ENCODE assay signal across 8 cellular contexts in the genomic region with DNA sequence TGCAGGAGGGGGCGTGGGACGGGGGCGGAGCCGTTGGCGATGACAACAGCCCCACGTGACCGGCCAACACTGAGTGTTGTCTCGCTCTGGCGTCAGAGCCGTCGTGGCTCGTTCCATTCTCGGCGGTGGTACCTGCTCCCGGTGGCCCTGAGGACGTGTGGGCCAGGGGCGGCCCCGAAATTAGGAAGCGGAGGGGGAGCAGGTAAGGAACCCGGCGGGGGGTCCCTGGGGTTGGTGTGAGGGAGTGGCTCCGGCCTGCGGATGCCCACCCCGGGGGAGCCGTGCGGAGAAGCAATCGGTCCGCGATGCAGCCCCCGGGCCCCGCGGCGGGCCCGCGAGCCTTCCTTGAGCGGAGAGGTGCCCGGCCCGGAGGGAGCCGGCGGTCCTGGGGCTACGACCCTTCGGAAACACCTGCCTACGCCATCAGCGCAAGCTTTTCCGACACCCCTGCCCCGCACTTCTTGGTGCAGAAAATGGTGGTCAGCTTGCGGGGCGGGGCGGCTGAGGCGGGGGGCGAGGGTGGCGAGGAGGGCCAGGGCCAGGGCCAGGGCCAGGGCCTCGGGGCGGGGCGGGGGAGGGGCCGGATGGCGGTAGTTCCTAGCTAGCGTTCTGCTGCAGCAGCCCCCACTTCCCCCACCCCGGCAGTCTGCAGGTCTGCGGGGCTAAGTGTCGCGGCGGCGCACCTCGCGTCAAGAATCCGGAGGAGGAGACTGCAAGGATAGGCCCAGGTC. TPM values are rescaled to one million over a fixed set of nuclear protein-coding genes. Genes with fewer than 3 reads are reported as not detected.
A peak's percentile ranks its signal among the peaks of the same experiment; 100 is the strongest.
DNase-seq lines count a peak whose midpoint lies in the region; ATAC-seq lines count a peak whose summit lies in the region.

A gene with protein sequence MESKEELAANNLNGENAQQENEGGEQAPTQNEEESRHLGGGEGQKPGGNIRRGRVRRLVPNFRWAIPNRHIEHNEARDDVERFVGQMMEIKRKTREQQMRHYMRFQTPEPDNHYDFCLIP (plus strand): TSS at position 72 of the 731 bp plus-strand sequence. CDS start 1,046 bp downstream, outside the sequence.

- POLR2A ChIA-PET in activated CD4-positive, alpha-beta T cell treated with anti-CD3 and anti-CD28 coated beads, Interleukin-2, amount 10 ng/mL, durations not matched to agents 7 days and 5 days (lab: Charles Lee), result no interaction called here

- intact Hi-C loops in left colon (cut with DNase I, micrococcal nuclease), result loop anchor here in 1 of 2 donors (10.0 kb wide), 1 partner anchor 250 kb away; no protein-coding TSS in a partner anchor

- H3K27ac Mint-ChIP-seq in activated CD4-positive, alpha-beta T cell treated with anti-CD3 and anti-CD28 coated beads, Interleukin-2, amount 10 ng/mL, durations not matched to agents 7 days and 5 days, result peak within 1 kb of the TSS; percentile 91

- H3K27me3 Mint-ChIP-seq in activated CD4-positive, alpha-beta T cell treated with anti-CD3 and anti-CD28 coated beads, Interleukin-2, amount 10 ng/mL, durations not matched to agents 7 days and 5 days, result peaks cover 5% of the 10 kb centered on the region

- H3K4me1 Mint-ChIP-seq in activated CD4-positive, alpha-beta T cell treated with anti-CD3 and anti-CD28 coated beads, Interleukin-2, amount 10 ng/mL, durations not matched to agents 7 days and 5 days, result peaks cover 10% of the 10 kb centered on the region

- H3K36me3 Mint-ChIP-seq in activated CD4-positive, alpha-beta T cell treated with anti-CD3 and anti-CD28 coated beads, Interleukin-2, amount 10 ng/mL, durations not matched to agents 7 days and 5 days (ENCODE audit: low read depth), result peaks cover 9% of the 10 kb centered on the region

- CTCF ChIA-PET in activated CD4-positive, alpha-beta T cell treated with anti-CD3 and anti-CD28 coated beads, Interleukin-2, amount 10 ng/mL, durations not matched to agents 7 days and 5 days (lab: Charles Lee), result no interaction called here

- peak within 1 kb of the TSS; percentile 77 for H3K4me3 Mint-ChIP-seq in activated CD4-positive, alpha-beta T cell treated with anti-CD3 and anti-CD28 coated beads, Interleukin-2, amount 10 ng/mL, durations not matched to agents 7 days and 5 days

- peak; percentile 98 for ATAC-seq in GM18502 (IDR thresholded peaks at IDR 0.05; ENCODE audit: poor library complexity, unreplicated experiment)
- ATAC-seq in HG02642 (IDR thresholded peaks at IDR 0.05; ENCODE audit: poor library complexity, unreplicated experiment), result peak; percentile 98
- ATAC-seq in left colon, result peak; percentile 93

- no peaks in the 10 kb centered on the region for H3K9me3 Mint-ChIP-seq in activated CD4-positive, alpha-beta T cell treated with anti-CD3 and anti-CD28 coated beads, Interleukin-2, amount 10 ng/mL, durations not matched to agents 7 days and 5 days

- DNase-seq in NCI-H2029 treated with DMSO at 0.1 percent for 48 hours (lab: John Stamatoyannopoulos, UW) (peak; percentile 28), cortex of kidney (lab: John Stamatoyannopoulos, UW) (peak; percentile 5), left colon (peak; percentile 82 to 87), KG1 (lab: John Stamatoyannopoulos, UW) (no peak)
- peak; percentile 78 for DNase-seq in activated CD4-positive, alpha-beta T cell treated with anti-CD3 and anti-CD28 coated beads, Interleukin-2, amount 10 ng/mL, durations not matched to agents 7 days and 5 days
- DNase-seq in stimulated activated CD4-positive, alpha-beta T cell treated with anti-CD3 and anti-CD28 coated beads, Interleukin-1b, Interleukin-23, amount 100 ng/mL, for 4 hours (ENCODE audit: low read depth in 2 of 2), result peak; percentile 69 to 73

RNA-seq across cellular contexts. Expression of the gene that starts here (rescaled TPM):
- total RNA-seq in activated CD4-positive, alpha-beta T cell treated with anti-CD3 and anti-CD28 coated beads, Interleukin-2, amount 10 ng/mL, durations not matched to agents 7 days and 5 days, result 10 to 100 TPM in 1 of 2 experiments, 1 to 10 TPM in 1; 9.9 to 11.2 TPM
- 10 to 100 TPM; 12.3 to 16.8 TPM for total RNA-seq in left colon
